20 cellular contexts compared by ENCODE assay signal in the genomic region with DNA sequence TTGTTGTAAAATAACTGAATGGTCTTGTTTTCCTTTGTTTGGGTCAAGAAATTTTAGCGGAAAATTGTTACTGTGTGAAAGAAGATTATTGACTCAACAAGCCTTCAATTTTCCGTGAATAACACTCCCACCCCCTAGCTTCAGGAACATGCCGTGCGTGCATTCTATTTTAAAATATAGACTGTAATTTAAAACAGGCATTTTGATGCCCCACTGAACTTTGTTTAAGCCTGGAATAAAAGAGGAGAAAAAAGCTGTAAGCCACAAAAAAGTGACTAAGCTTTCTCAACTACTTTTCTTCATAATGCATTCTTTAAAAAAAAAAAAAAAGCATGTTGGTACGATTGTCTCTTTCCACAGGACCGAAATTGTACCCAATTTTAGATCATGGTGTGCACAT.
DNase-seq lines count a peak whose midpoint lies in the region; FAIRE-seq and TF ChIP-seq lines count a peak whose summit lies in the region.
"Had no signal": no experiment of that assay in that cellular context is flagged by ENCODE, and none has a peak within 500 bp of the region (broad histone marks: within the 10 kb centered on the region; RNA-seq: fewer than 3 reads in every experiment).

No MANE protein-coding gene starts in this region.

- peaks cover 8% of the 10 kb centered on the region for H3K79me1 ChIP-seq in H1 (ENCODE audit: low read depth, low read length)

- H3K56ac ChIP-seq in H1 (replicated peaks; ENCODE audit: insufficient read length, low read depth, low read length): no peak overlapping the region

- no peak overlapping the region for H3K18ac ChIP-seq in H1 (ENCODE audit: extremely low read depth, low read length)

- H3K27ac ChIP-seq in H1 (ENCODE audit: low read depth, low read length): no peak overlapping the region
- H3K27ac ChIP-seq: esophagus muscularis mucosa, parathyroid adenoma had no signal

- 88% methylated on average over 6 of the region's 6 CpGs; no CpG with 5 or more reads in 1 of the 2 experiments for WGBS in H1 (ENCODE audit: extremely low coverage in 1 of 2, insufficient coverage in 1 of 2, insufficient read length in 1 of 2, insufficient replicate concordance in 2 of 2, low coverage in 1 of 2, low lambda C conversion rate in 2 of 2, missing lambda C conversion rate in 1 of 2), 2 experiments

- no peak overlapping the region for H3K14ac ChIP-seq in H1 (ENCODE audit: insufficient read length)

- no peak for TF ChIP-seq EP300 in H1 (IDR thresholded peaks at IDR 0.05; ENCODE audit: borderline replicate concordance in 1 of 2, low read depth in 2 of 2, low read length in 2 of 2)

- H2AK5ac ChIP-seq in H1 (ENCODE audit: low read depth, low read length): no peak overlapping the region

- no peak overlapping the region for H3K23ac ChIP-seq in H1 (ENCODE audit: insufficient read length)

- POLR2A ChIA-PET in H1 (lab: Charles Lee; ENCODE audit: partially characterized antibody): interaction anchor here (0.5 to 2.1 kb wide), 5 partner anchors 10 to 229 kb away, joined by 3 to 5 read pairs (median 3); no protein-coding TSS in a partner anchor
- POLR2A ChIA-PET in GM10248 (lab: Yijun Ruan, JAX): no interaction called here

- no peaks in the 10 kb centered on the region; the same call in 1 of the 2 replicates for H3K23me2 ChIP-seq in H1 (ENCODE audit: low read depth, low read length)

- peak overlapping the region in 1 of 2 experiments; percentile 58; a peak in 1 of 4 replicates for H3K4me2 ChIP-seq in H1 (ENCODE audit: insufficient read depth in 1 of 2, low read depth in 2 of 2, low read length in 2 of 2)

- no peaks in the 10 kb centered on the region for H3K9me3 ChIP-seq in H1 (ENCODE audit: insufficient read depth in 2 of 2, low read depth in 1 of 2, low read length in 1 of 2)
- H3K9me3 ChIP-seq: esophagus muscularis mucosa had no signal

- no peak overlapping the region for H4K91ac ChIP-seq in H1 (replicated peaks; ENCODE audit: insufficient read length, low read length)

- peaks cover 2 to 15% (median 9%) of the 10 kb centered on the region in 4 experiments; a peak in 5 of 7 replicates for H3K4me1 ChIP-seq in H1 (replicated peaks in 1 of 4; ENCODE audit: control insufficient read depth in 3 of 4, insufficient read depth in 4 of 4, low read length in 3 of 4)

- TF ChIP-seq RAD21 in H1 (IDR thresholded peaks at IDR 0.05 in 1 of 2, conservative IDR thresholded peaks at IDR 0.05 in 1 of 2; ENCODE audit: low read depth in 2 of 2, low read length in 2 of 2): no peak

- no peak overlapping the region; the same call in 1 of the 2 replicates for H2BK12ac ChIP-seq in H1 (ENCODE audit: low read depth, low read length)

- no peak overlapping the region for H2AFZ ChIP-seq in H1 (ENCODE audit: low read length)
- H2AFZ ChIP-seq: parathyroid adenoma had no signal

- no peak for TF ChIP-seq POLR2A in H1 (IDR thresholded peaks at IDR 0.05; ENCODE audit: control extremely low read depth in 1 of 2, low read depth in 2 of 2, low read length in 2 of 2)

- no peak for FAIRE-seq in H1 (lab: Jason Lieb, UNC)
- FAIRE-seq: islet of Langerhans had no signal

- H4K5ac ChIP-seq in H1 (ENCODE audit: insufficient read length, low read depth, low read length): no peak overlapping the region

- no peaks in the 10 kb centered on the region for H4K20me1 ChIP-seq in H1 (replicated peaks in 1 of 2; ENCODE audit: control insufficient read depth in 1 of 2, insufficient read depth in 2 of 2, low read length in 2 of 2)

- H3K79me2 ChIP-seq in H1 (ENCODE audit: control insufficient read depth in 1 of 2, insufficient read depth in 2 of 2, low read length in 2 of 2): peaks cover 0 to 83% of the 10 kb centered on the region in 2 experiments; a peak in 3 of 4 replicates

- CTCF ChIA-PET in H1 (lab: Charles Lee; ENCODE audit: partially characterized antibody): interaction anchor here (0.6 to 2.5 kb wide), 19 partner anchors 9 to 1494 kb away, joined by 3 to 12 read pairs (median 4); no protein-coding TSS in a partner anchor
- CTCF ChIA-PET in GM10248 (lab: Yijun Ruan, JAX): interaction anchor here (0.8 to 4.6 kb wide), 10 partner anchors 8 to 68 kb away, joined by 3 to 32 read pairs (median 4); no protein-coding TSS in a partner anchor

- no peaks in the 10 kb centered on the region for H3K27me3 ChIP-seq in H1 (replicated peaks in 1 of 4; ENCODE audit: control insufficient read depth in 3 of 4, extremely low read depth in 1 of 4, insufficient read depth in 3 of 4, low read length in 3 of 4)
- H3K27me3 ChIP-seq: esophagus muscularis mucosa had no signal

- no peak overlapping the region for H4K8ac ChIP-seq in H1 (ENCODE audit: extremely low read depth, insufficient read depth, low read length)

- TF ChIP-seq CTCF in H1 (IDR thresholded peaks at IDR 0.05; ENCODE audit: control extremely low read depth in 1 of 3, insufficient read depth in 1 of 3, low read depth in 1 of 3, low read length in 3 of 3) (no peak), retinal pigment epithelial cell (conservative IDR thresholded peaks at IDR 0.05; ENCODE audit: low read depth, low read length) (peak; percentile 18), GM10248 (IDR thresholded peaks at IDR 0.05; ENCODE audit: control extremely low read depth, extremely low read depth, low read depth, missing control alignments) (no peak)

- H2BK120ac ChIP-seq in H1 (replicated peaks; ENCODE audit: low read depth, low read length): peak overlapping the region; percentile 91

- no peak overlapping the region for H2BK15ac ChIP-seq in H1 (ENCODE audit: low read length)

- no peaks in the 10 kb centered on the region for H3K36me3 ChIP-seq in H1 (ENCODE audit: control insufficient read depth in 2 of 4, insufficient read depth in 4 of 4, low read length in 3 of 4)
- H3K36me3 ChIP-seq: esophagus muscularis mucosa had no signal

- peak overlapping the region; percentile 66; the same call in 1 of the 2 replicates for H2BK20ac ChIP-seq in H1 (ENCODE audit: low read length)

- H3K4ac ChIP-seq in H1 (replicated peaks; ENCODE audit: insufficient read length, low read depth, low read length): no peak overlapping the region

- no peak overlapping the region for H3K9ac ChIP-seq in H1 (replicated peaks in 1 of 4; ENCODE audit: extremely low read depth in 1 of 4, low read depth in 3 of 4, low read length in 3 of 4)
- H3K9ac ChIP-seq: parathyroid adenoma had no signal

- H3K4me3 ChIP-seq in H1 (ENCODE audit: extremely low read depth in 1 of 4, insufficient read depth in 2 of 4, low read depth in 3 of 4, low read length in 4 of 4): peak overlapping the region in 1 of 4 experiments; percentile 43; a peak in 1 of 8 replicates
- no peak overlapping the region for H3K4me3 ChIP-seq in retinal pigment epithelial cell (ENCODE audit: low read length)
- H3K4me3 ChIP-seq: esophagus muscularis mucosa, lung had no signal

- DNase-seq in GM03348 (ENCODE audit: low spot score) (peak; percentile 16), NCI-H2227 (lab: John Stamatoyannopoulos, UW; ENCODE audit: unreplicated experiment) (peak; percentile 72), H1 (ENCODE audit: low read depth in 1 of 2, low spot score in 2 of 2) (no peak), retinal pigment epithelial cell (ENCODE audit: low read depth) (no peak), SW 1271 (lab: John Stamatoyannopoulos, UW) (no peak), kidney glomerular epithelial cell (lab: John Stamatoyannopoulos, UW) (no peak), GM10248 (ENCODE audit: extremely low spot score) (no peak)
- DNase-seq: activated CD8-positive, alpha-beta T cell treated with anti-CD3 and anti-CD28 coated beads for 36 hours; activated T-cell treated with anti-CD3 and anti-CD28 coated beads, Interleukin-2, amount 50 U/mL, for 48 hours; AML-193; COR-L47; KBM-7; NCI-H1105; NCI-H2171 treated with DMSO at 0.1 percent for 48 hours; NK-92 treated with Interleukin-12 subunit alpha and Interleukin-12 subunit beta, amount 100 ng/mL, for 24 hours; stimulated activated CD4-positive, alpha-beta T cell treated with anti-CD3 and anti-CD28 coated beads, Interleukin-2, amount 100 ng/mL, for 48 hours had no signal

- no peak overlapping the region for H2BK5ac ChIP-seq in H1 (ENCODE audit: low read depth, low read length)

TF ChIP-seq in H1, 55 proteins besides CTCF, POLR2A, EP300 and RAD21:
- TF ChIP-seq GTF2F1 (IDR thresholded peaks at IDR 0.05; ENCODE audit: borderline replicate concordance, low read depth, low read length): no peak
- TF ChIP-seq, protein P1, sequence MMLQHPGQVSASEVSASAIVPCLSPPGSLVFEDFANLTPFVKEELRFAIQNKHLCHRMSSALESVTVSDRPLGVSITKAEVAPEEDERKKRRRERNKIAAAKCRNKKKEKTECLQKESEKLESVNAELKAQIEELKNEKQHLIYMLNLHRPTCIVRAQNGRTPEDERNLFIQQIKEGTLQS (IDR thresholded peaks at IDR 0.05; ENCODE audit: insufficient read depth, low read depth, low read length): no peak
- TF ChIP-seq ASH2L (IDR thresholded peaks at IDR 0.05; ENCODE audit: low read length): no peak
- TF ChIP-seq YY1 (IDR thresholded peaks at IDR 0.05; ENCODE audit: low read depth, low read length): no peak
- no peak for TF ChIP-seq FOSL1 (IDR thresholded peaks at IDR 0.05; ENCODE audit: insufficient read depth, low read depth, low read length)
- TF ChIP-seq SP1 (IDR thresholded peaks at IDR 0.05; ENCODE audit: low read depth, low read length): no peak
- no peak for TF ChIP-seq PHF8 (conservative IDR thresholded peaks at IDR 0.05; ENCODE audit: low read depth, low read length)
- no peak for TF ChIP-seq CEBPB (IDR thresholded peaks at IDR 0.05; ENCODE audit: low read depth, low read length)
- TF ChIP-seq POU5F1 (IDR thresholded peaks at IDR 0.05; ENCODE audit: low read depth, low read length): no peak

Comparison
In these comparisons a context has a peak if more than half of its experiments do, and no peak if none do; other contexts are left out.
1. DNase-seq: peak in GM03348 (single experiment) and NCI-H2227 (single experiment); none in H1 (0 of 2), retinal pigment epithelial cell (single experiment), SW 1271 (0 of 2), kidney glomerular epithelial cell (single experiment) and GM10248 (single experiment).